In the genomic region with DNA sequence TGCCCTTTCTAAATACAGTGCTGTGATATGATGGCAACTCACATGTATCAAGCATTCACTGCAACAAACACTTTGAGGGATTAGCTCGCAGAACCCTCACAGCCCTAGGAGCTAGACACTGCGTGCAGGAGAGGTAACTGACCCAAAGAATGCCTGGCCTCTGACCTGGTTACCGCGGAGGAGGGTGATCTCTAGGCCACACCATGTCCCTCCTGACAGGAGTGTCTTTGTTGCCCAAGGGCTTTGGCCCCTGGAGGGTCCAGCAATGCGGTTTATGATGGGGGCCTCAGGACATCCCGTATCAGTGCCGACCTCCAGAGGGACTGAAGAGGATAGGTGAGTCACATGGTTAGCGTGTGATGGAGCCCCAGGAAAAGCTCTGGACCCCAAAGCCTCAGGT, we compare ENCODE assay signal across 1 cellular context.
TF ChIP-seq lines count a peak whose summit lies in the region.

No MANE protein-coding gene starts in this region.

TF ChIP-seq in H1, 55 proteins besides CTCF, POLR2A, EP300 and RAD21:
- TF ChIP-seq POLR2AphosphoS5 (IDR thresholded peaks at IDR 0.05; ENCODE audit: low read depth, low read length) (no peak), ZNF274 (IDR thresholded peaks at IDR 0.05; ENCODE audit: borderline replicate concordance, extremely low read depth, low read length) (no peak), BCL11A (IDR thresholded peaks at IDR 0.05; ENCODE audit: low read depth in 2 of 2, low read length in 2 of 2) (no peak), CREB1 (IDR thresholded peaks at IDR 0.05) (no peak), EZH2 (IDR thresholded peaks at IDR 0.05; ENCODE audit: low read depth, low read length, severe bottlenecking) (no peak), NANOG (IDR thresholded peaks at IDR 0.05; ENCODE audit: insufficient read depth, low read depth, low read length, poor library complexity, severe bottlenecking) (no peak), ASH2L (IDR thresholded peaks at IDR 0.05; ENCODE audit: low read length) (no peak), RFX5 (IDR thresholded peaks at IDR 0.05; ENCODE audit: borderline replicate concordance, low read depth, low read length) (no peak)
- TF ChIP-seq, protein P1, sequence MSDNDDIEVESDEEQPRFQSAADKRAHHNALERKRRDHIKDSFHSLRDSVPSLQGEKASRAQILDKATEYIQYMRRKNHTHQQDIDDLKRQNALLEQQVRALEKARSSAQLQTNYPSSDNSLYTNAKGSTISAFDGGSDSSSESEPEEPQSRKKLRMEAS (IDR thresholded peaks at IDR 0.05): no peak
